Comparison of ENCODE assay signal across 26 cellular contexts in the genomic region with DNA sequence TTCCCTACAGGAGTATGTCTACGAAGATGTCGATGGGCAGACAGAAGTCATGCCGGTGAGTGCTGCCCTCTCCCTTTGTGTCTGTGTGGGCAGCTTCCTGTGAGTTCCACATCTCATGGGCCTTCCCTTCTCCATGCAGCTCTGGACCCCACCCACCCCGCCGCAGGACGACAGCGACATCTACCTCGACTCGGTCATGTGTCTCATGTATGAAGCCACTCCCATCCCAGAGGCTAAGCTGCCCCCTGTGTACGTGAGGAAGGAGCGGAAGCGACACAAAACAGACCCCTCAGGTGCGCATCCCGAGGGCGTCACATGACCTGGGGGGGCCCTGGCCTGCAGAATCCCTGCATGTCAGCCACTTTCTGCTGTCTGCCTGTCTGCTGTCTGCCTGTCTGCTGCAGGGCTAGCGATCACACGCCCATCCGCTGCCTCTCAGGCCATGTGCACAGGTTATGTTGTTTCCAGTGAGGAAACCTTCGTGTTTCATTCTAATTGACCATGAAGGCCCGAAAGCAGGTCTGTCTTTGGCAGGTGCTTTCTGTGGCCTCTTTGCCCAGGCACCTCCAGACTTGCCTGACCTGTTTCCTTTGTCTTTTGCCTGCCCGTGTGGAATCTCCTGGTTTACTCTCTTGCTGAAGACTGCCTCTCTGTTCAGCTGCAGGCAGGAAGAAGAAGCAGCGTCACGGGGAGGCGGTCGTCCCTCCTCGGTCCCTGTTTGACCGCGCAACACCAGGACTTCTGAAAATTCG.
DNase-seq lines count a peak whose midpoint lies in the region; ATAC-seq and TF ChIP-seq lines count a peak whose summit lies in the region.
"Had no signal": no experiment of that assay in that cellular context is flagged by ENCODE, and none has a peak within 500 bp of the region (broad histone marks: within the 10 kb centered on the region; RNA-seq: fewer than 3 reads in every experiment).

No MANE protein-coding gene starts in this region.

- no peak for DNase-seq in GM23338 (ENCODE audit: low spot score)
- DNase-seq in PC-3: no peak
- peak; percentile 11 for DNase-seq in epithelial cell of esophagus (ENCODE audit: low read depth)
- no peak for DNase-seq in trophoblast cell
- DNase-seq in KBM-7: no peak
- DNase-seq: C1 segment of cervical spinal cord; Caco-2; CD4-positive, alpha-beta memory T cell; DMS 273 treated with DMSO at 0.1 percent for 48 hours; DND-41; H7; HFFc6; Kasumi-1; MV-4-11; NCI-H1105; NCI-H1436 treated with DMSO at 0.1 percent for 48 hours; NCI-H1930; NCI-H446; NCI-H524 treated with DMSO at 0.1 percent for 48 hours; NCI-H774; PC-9; Right ventricle myocardium superior had no signal

- H4K20me1 ChIP-seq in GM23338 (replicated peaks; ENCODE audit: insufficient read depth): no peaks in the 10 kb centered on the region
- H4K20me1 ChIP-seq in PC-3 (ENCODE audit: low read length): peaks cover 3% of the 10 kb centered on the region; the same call in 1 of the 2 replicates

- no peak overlapping the region for H2BK5ac ChIP-seq in trophoblast cell (ENCODE audit: low read depth, low read length, poor library complexity)

- H3K4me1 Mint-ChIP-seq in GM23338: peaks cover 43% of the 10 kb centered on the region

- H3K9me3 ChIP-seq in PC-3 (ENCODE audit: low read length) (no peaks in the 10 kb centered on the region), trophoblast cell (ENCODE audit: insufficient read depth, low read depth, low read length) (no peaks in the 10 kb centered on the region)
- H3K9me3 ChIP-seq: Caco-2, SJSA1 had no signal

- H3K18ac ChIP-seq in trophoblast cell (ENCODE audit: low read length): no peak overlapping the region

- TSS peak; percentile 23 for BruUV-seq in PC-3 (replicated peaks; lab: Mats Ljungman, UMichigan)

- H2AK5ac ChIP-seq in trophoblast cell (ENCODE audit: low read length): no peak overlapping the region

- peaks cover 8% of the 10 kb centered on the region; the same call in 1 of the 2 replicates for H3F3A ChIP-seq in GM23338 (replicated peaks; ENCODE audit: low read depth)
- H3F3A ChIP-seq in PC-3 (ENCODE audit: low read length, unreplicated experiment): no peaks in the 10 kb centered on the region

- no peaks in the 10 kb centered on the region; the same call in 1 of the 3 replicates for H3K9me3 Mint-ChIP-seq in GM23338
- H3K9me3 Mint-ChIP-seq: HFFc6 had no signal

- H3K4me2 ChIP-seq in GM23338 (no peak overlapping the region), PC-3 (ENCODE audit: low read length) (no peak overlapping the region), trophoblast cell (ENCODE audit: low read length) (no peak overlapping the region)
- H3K4me2 ChIP-seq: PC-9 had no signal

- H3K27ac Mint-ChIP-seq in GM23338: no peak overlapping the region; the same call in 1 of the 2 replicates
- H3K27ac Mint-ChIP-seq: HFFc6 had no signal

- no peak overlapping the region for H3K4ac ChIP-seq in trophoblast cell (ENCODE audit: low read depth, low read length)

- CTCF ChIA-PET in PC-3 (lab: Charles Lee): no interaction called here

- intact Hi-C loops in PC-3 (cut with micrococcal nuclease): no loop called here

- peaks cover 21% of the 10 kb centered on the region for H3K4me1 ChIP-seq in GM23338 (ENCODE audit: insufficient read depth)
- no peaks in the 10 kb centered on the region for H3K4me1 ChIP-seq in PC-3 (ENCODE audit: insufficient read depth, low read length)
- peaks cover 24 to 28% of the 10 kb centered on the region in 2 experiments for H3K4me1 ChIP-seq in trophoblast cell (ENCODE audit: control insufficient read depth in 1 of 2, insufficient read depth in 2 of 2, low read length in 2 of 2)
- H3K4me1 ChIP-seq: Caco-2 had no signal

- no peak for ATAC-seq in GM23338
- no peak for ATAC-seq in PC-3
- no peak for ATAC-seq in HG03159 (IDR thresholded peaks at IDR 0.05; ENCODE audit: unreplicated experiment)
- no peak for ATAC-seq in HG02981 (IDR thresholded peaks at IDR 0.05; ENCODE audit: unreplicated experiment)

- H3K36me3 ChIP-seq in GM23338 (ENCODE audit: insufficient read depth): peaks cover 36% of the 10 kb centered on the region
- peaks cover 55% of the 10 kb centered on the region for H3K36me3 ChIP-seq in PC-3 (ENCODE audit: low read depth, low read length)
- peaks cover 27 to 40% of the 10 kb centered on the region in 2 experiments for H3K36me3 ChIP-seq in trophoblast cell (ENCODE audit: control insufficient read depth in 1 of 2, insufficient read depth in 2 of 2, low read length in 2 of 2)

- TF ChIP-seq CTCF in GM23338 (conservative IDR thresholded peaks at IDR 0.05; ENCODE audit: low read depth in 2 of 2) (no peak), PC-3 (conservative IDR thresholded peaks at IDR 0.05; ENCODE audit: low read depth, low read length) (no peak), epithelial cell of esophagus (IDR thresholded peaks at IDR 0.05; ENCODE audit: insufficient read depth, low read depth, low read length, missing control alignments) (no peak)

- peaks cover 6% of the 10 kb centered on the region for H3K27me3 Mint-ChIP-seq in GM23338 (ENCODE audit: insufficient read depth, low read depth, poor library complexity)
- H3K27me3 Mint-ChIP-seq: CD4-positive, alpha-beta memory T cell had no signal

- H2AFZ ChIP-seq in GM23338 (no peak overlapping the region), PC-3 (ENCODE audit: low read length) (no peak overlapping the region), trophoblast cell (ENCODE audit: insufficient read depth, low read length, poor library complexity) (no peak overlapping the region)
- H2AFZ ChIP-seq: PC-9 had no signal

- peaks cover 23% of the 10 kb centered on the region for H3K79me2 ChIP-seq in GM23338 (replicated peaks; ENCODE audit: insufficient read depth)
- no peaks in the 10 kb centered on the region for H3K79me2 ChIP-seq in PC-3 (ENCODE audit: low read length)
- no peaks in the 10 kb centered on the region for H3K79me2 ChIP-seq in trophoblast cell (ENCODE audit: control insufficient read depth, insufficient read depth, low read length, poor library complexity)

- no peak overlapping the region for H2BK120ac ChIP-seq in trophoblast cell (ENCODE audit: insufficient read depth, low read length, poor library complexity)

- no peak overlapping the region for H3K9ac ChIP-seq in PC-3 (ENCODE audit: low read length)
- H3K9ac ChIP-seq in trophoblast cell (ENCODE audit: low read length): no peak overlapping the region

- no peak overlapping the region for H4K12ac ChIP-seq in trophoblast cell (ENCODE audit: low read depth, low read length)

- H3K23ac ChIP-seq in trophoblast cell (ENCODE audit: low read length): no peak overlapping the region

- H3K79me1 ChIP-seq in trophoblast cell (ENCODE audit: low read length): no peaks in the 10 kb centered on the region

- peaks cover 73% of the 10 kb centered on the region for H3K36me3 Mint-ChIP-seq in GM23338 (ENCODE audit: low read depth)

- no peak overlapping the region for H3K4me3 ChIP-seq in GM23338
- no peak overlapping the region for H3K4me3 ChIP-seq in PC-3 (ENCODE audit: low read length)
- H3K4me3 ChIP-seq in epithelial cell of esophagus (ENCODE audit: low read length): no peak overlapping the region
- H3K4me3 ChIP-seq in trophoblast cell (ENCODE audit: low read depth, low read length): no peak overlapping the region
- H3K4me3 ChIP-seq: PC-9, SJSA1 had no signal

- no peak overlapping the region for H4K91ac ChIP-seq in trophoblast cell (ENCODE audit: low read depth, low read length)

- no peak overlapping the region for H2BK12ac ChIP-seq in trophoblast cell (ENCODE audit: low read length)

- H3K27ac ChIP-seq in GM23338 (ENCODE audit: low read depth) (peak overlapping the region; percentile 59; the same call in 1 of the 2 replicates), PC-3 (ENCODE audit: low read length) (no peak overlapping the region), trophoblast cell (ENCODE audit: low read depth, low read length) (peak overlapping the region; percentile 5)
- H3K27ac ChIP-seq: HL-60, PC-9, SJSA1 had no signal

- no peak overlapping the region for H3K4me3 Mint-ChIP-seq in GM23338
- H3K4me3 Mint-ChIP-seq: CD4-positive, alpha-beta memory T cell; HFFc6 had no signal

- no peak overlapping the region for H3K14ac ChIP-seq in trophoblast cell (ENCODE audit: low read length)

- H3K9me2 ChIP-seq in GM23338 (ENCODE audit: insufficient read depth) (no peaks in the 10 kb centered on the region), PC-3 (replicated peaks; ENCODE audit: low read length) (no peaks in the 10 kb centered on the region)

- no CpG with 5 or more reads among the region's 29 CpGs for WGBS in trophoblast cell (ENCODE audit: extremely low coverage, insufficient coverage, insufficient read length)

- H4K8ac ChIP-seq in trophoblast cell (ENCODE audit: low read depth, low read length): no peak overlapping the region

- H3K27me3 ChIP-seq in GM23338 (ENCODE audit: insufficient read depth) (no peaks in the 10 kb centered on the region), PC-3 (ENCODE audit: low read length) (no peaks in the 10 kb centered on the region), trophoblast cell (ENCODE audit: insufficient read depth, low read length) (no peaks in the 10 kb centered on the region)
- H3K27me3 ChIP-seq: SJSA1 had no signal

- POLR2A ChIA-PET in PC-3 (lab: Charles Lee; ENCODE audit: unreplicated experiment): no interaction called here

- in situ Hi-C loops in KBM-7 (cut with MboI; ENCODE audit: low pct_unique_long_range_greater_than_20kb, low sequenced_read_pairs): no loop called here

TF ChIP-seq in GM23338, 12 proteins besides CTCF, POLR2A, EP300 and RAD21 (continues in another document):
- TF ChIP-seq EZH2 (IDR thresholded peaks at IDR 0.05; ENCODE audit: low read depth, unreplicated experiment) (no peak), STAT1 (IDR thresholded peaks at IDR 0.05; ENCODE audit: unreplicated experiment) (no peak)
